11 cellular contexts compared by ENCODE assay signal in the genomic region with DNA sequence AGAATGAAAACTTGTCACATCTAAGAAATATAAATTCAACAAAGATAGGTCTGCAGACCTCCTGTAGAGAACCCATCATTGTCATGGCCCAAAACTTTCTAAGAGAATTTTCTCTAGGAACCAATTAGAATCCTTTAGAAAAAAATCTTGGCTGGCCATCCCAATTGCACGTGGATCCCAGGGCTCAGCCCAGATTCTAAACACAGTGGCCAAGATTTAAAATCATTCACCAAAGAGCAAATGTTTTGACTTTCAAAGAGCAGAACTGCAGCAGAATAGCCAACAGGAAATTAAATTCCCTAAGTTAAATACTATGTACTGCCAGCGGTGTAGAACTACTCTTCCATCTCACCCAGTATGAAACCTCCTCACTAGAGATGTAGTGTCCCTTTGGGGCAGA. TPM values are rescaled to one million over a fixed set of nuclear protein-coding genes. Genes with fewer than 3 reads are reported as not detected.
A peak's percentile ranks its signal among the peaks of the same experiment; 100 is the strongest.
DNase-seq lines count a peak whose midpoint lies in the region; ATAC-seq and TF ChIP-seq lines count a peak whose summit lies in the region.
"Had no signal": no experiment of that assay in that cellular context is flagged by ENCODE, and none has a peak within 500 bp of the region (broad histone marks: within the 10 kb centered on the region; RNA-seq: fewer than 3 reads in every experiment).

No MANE protein-coding gene starts in this region.

- no peak overlapping the region for H4K5ac ChIP-seq in H9 (ENCODE audit: insufficient read length, low read depth, low read length)
- no peak overlapping the region for H4K5ac ChIP-seq in mesendoderm (ENCODE audit: low read length)

- H3K23ac ChIP-seq in H9 (ENCODE audit: insufficient read length, low read depth, low read length) (no peak overlapping the region), mesendoderm (ENCODE audit: low read length) (no peak overlapping the region)

- H4K8ac ChIP-seq in H9 (replicated peaks; ENCODE audit: insufficient read length, low read depth, low read length) (no peak overlapping the region), mesendoderm (ENCODE audit: low read depth, low read length) (no peak overlapping the region)

- H3K36me3 Mint-ChIP-seq in CD4-positive, alpha-beta T cell (ENCODE audit: low read depth): peaks cover 11% of the 10 kb centered on the region
- peaks cover 3 to 7% (median 4%) of the 10 kb centered on the region in 3 experiments; a peak in 5 of 7 replicates for H3K36me3 Mint-ChIP-seq in H9 (ENCODE audit: insufficient read depth in 1 of 3, low read depth in 3 of 3)
- H3K36me3 Mint-ChIP-seq in activated naive CD8-positive, alpha-beta T cell treated with anti-CD3 and anti-CD28 coated beads for 36 hours: peaks cover 10% of the 10 kb centered on the region

- H2AK5ac ChIP-seq in H9 (ENCODE audit: insufficient read length, low read length) (no peak overlapping the region), mesendoderm (ENCODE audit: low read length) (no peak overlapping the region)

- DNase-seq in CD4-positive, alpha-beta T cell: no peak
- DNase-seq in H9 (no peak), mesendoderm (no peak), SK-N-DZ (ENCODE audit: low spot score) (no peak), NCI-H1930 (lab: John Stamatoyannopoulos, UW) (no peak)
- no peak for DNase-seq in activated naive CD8-positive, alpha-beta T cell treated with anti-CD3 and anti-CD28 coated beads for 36 hours
- no peak for DNase-seq in stimulated activated CD4-positive, alpha-beta T cell treated with anti-CD3 and anti-CD28 coated beads, Interleukin-12 subunit alpha, Interleukin-12 subunit beta, amount 100 ng/mL, for 4 hours
- DNase-seq: COR-L47, NCI-H510A treated with DMSO at 0.1 percent for 48 hours, small intestine had no signal

- H3T11ph ChIP-seq in H9 (ENCODE audit: low read length): no peak overlapping the region

- H3K79me1 ChIP-seq in H9 (ENCODE audit: insufficient read depth, low read depth, low read length, poor library complexity, severe bottlenecking) (no peaks in the 10 kb centered on the region), mesendoderm (ENCODE audit: low read length) (no peaks in the 10 kb centered on the region)

- no peak overlapping the region for H2BK20ac ChIP-seq in H9 (ENCODE audit: low read depth, low read length, poor library complexity, severe bottlenecking)

- H3K4me2 ChIP-seq in H9 (ENCODE audit: insufficient read depth, insufficient read length, low read length) (no peak overlapping the region), mesendoderm (ENCODE audit: low read length) (no peak overlapping the region)

- H3K27ac ChIP-seq in CD4-positive, alpha-beta T cell (ENCODE audit: low read depth, low read length): no peak overlapping the region
- H3K27ac ChIP-seq in H9 (ENCODE audit: insufficient read length, low read depth, low read length) (no peak overlapping the region), mesendoderm (ENCODE audit: low read depth, low read length) (no peak overlapping the region)

- H3K4me1 ChIP-seq in H9 (ENCODE audit: insufficient read depth, low read length): no peaks in the 10 kb centered on the region
- H3K4me1 ChIP-seq in mesendoderm (ENCODE audit: control insufficient read depth, low read depth, low read length): no peaks in the 10 kb centered on the region

- intact Hi-C loops in CD4-positive, alpha-beta T cell (cut with DNase I, micrococcal nuclease): loop anchor here in 1 of 2 experiments (5.0 kb wide), 1 partner anchor 603 kb away; a partner anchor contains a TSS

- H2BK5ac ChIP-seq in H9 (ENCODE audit: insufficient read length, low read length): no peak overlapping the region
- H2BK5ac ChIP-seq in mesendoderm (ENCODE audit: low read length): no peak overlapping the region

- H3K9ac ChIP-seq in H9 (ENCODE audit: extremely low read depth, insufficient read length, low read length): no peak overlapping the region
- no peak overlapping the region for H3K9ac ChIP-seq in mesendoderm (ENCODE audit: low read length)

- H3K27ac Mint-ChIP-seq in CD4-positive, alpha-beta T cell: peak overlapping the region; percentile 92
- no peak overlapping the region; a peak in 1 of 7 replicates for H3K27ac Mint-ChIP-seq in H9
- H3K27ac Mint-ChIP-seq in activated naive CD8-positive, alpha-beta T cell treated with anti-CD3 and anti-CD28 coated beads for 36 hours: peak overlapping the region; percentile 56

- no peak overlapping the region for H3K4me3 ChIP-seq in mesendoderm (ENCODE audit: low read length)

- H4K20me1 ChIP-seq in H9 (ENCODE audit: control insufficient read depth, insufficient read depth, insufficient read length): no peaks in the 10 kb centered on the region

- H2BK12ac ChIP-seq in H9 (ENCODE audit: insufficient read length, low read depth, low read length): no peak overlapping the region

- ATAC-seq in CD4-positive, alpha-beta T cell (ENCODE audit: poor library complexity): no peak
- ATAC-seq in GM18517 (IDR thresholded peaks at IDR 0.05; ENCODE audit: unreplicated experiment): no peak

- TF ChIP-seq CTCF in CD4-positive, alpha-beta T cell (IDR thresholded peaks at IDR 0.05): no peak
- TF ChIP-seq CTCF in H9 (conservative IDR thresholded peaks at IDR 0.05): no peak

- no peak overlapping the region for H3K18ac ChIP-seq in H9 (ENCODE audit: insufficient read length, low read depth, low read length)
- no peak overlapping the region for H3K18ac ChIP-seq in mesendoderm (ENCODE audit: low read length)

- no peaks in the 10 kb centered on the region for H3K27me3 Mint-ChIP-seq in CD4-positive, alpha-beta T cell
- no peaks in the 10 kb centered on the region for H3K27me3 Mint-ChIP-seq in H9 (ENCODE audit: low read depth)
- peaks cover 4% of the 10 kb centered on the region for H3K27me3 Mint-ChIP-seq in activated naive CD8-positive, alpha-beta T cell treated with anti-CD3 and anti-CD28 coated beads for 36 hours

- CTCF ChIA-PET in CD4-positive, alpha-beta T cell (lab: Charles Lee): no interaction called here

- no peak overlapping the region for H3K4ac ChIP-seq in H9 (ENCODE audit: low read depth, low read length)
- peak overlapping the region; percentile 55 for H3K4ac ChIP-seq in mesendoderm (ENCODE audit: low read depth, low read length)

- peaks cover 40% of the 10 kb centered on the region for H3K4me1 Mint-ChIP-seq in CD4-positive, alpha-beta T cell (ENCODE audit: low read depth)
- peaks cover 16 to 24% of the 10 kb centered on the region in 2 experiments for H3K4me1 Mint-ChIP-seq in H9
- peaks cover 15% of the 10 kb centered on the region for H3K4me1 Mint-ChIP-seq in activated naive CD8-positive, alpha-beta T cell treated with anti-CD3 and anti-CD28 coated beads for 36 hours

- no peak overlapping the region for H4K91ac ChIP-seq in H9 (ENCODE audit: insufficient read length, low read depth, low read length)

- POLR2A ChIA-PET in CD4-positive, alpha-beta T cell (lab: Charles Lee): no interaction called here

- no peaks in the 10 kb centered on the region for H3K9me3 ChIP-seq in CD4-positive, alpha-beta T cell (ENCODE audit: control insufficient read depth, low read length)
- H3K9me3 ChIP-seq in H9 (ENCODE audit: control insufficient read depth, low read depth, low read length): no peaks in the 10 kb centered on the region

- no peaks in the 10 kb centered on the region for H3K27me3 ChIP-seq in CD4-positive, alpha-beta T cell (ENCODE audit: control insufficient read depth, insufficient read depth, low read length)
- H3K27me3 ChIP-seq in H9 (ENCODE audit: insufficient read depth, low read length) (no peaks in the 10 kb centered on the region), mesendoderm (ENCODE audit: insufficient read depth, low read length, poor library complexity) (no peaks in the 10 kb centered on the region)

- peak overlapping the region; percentile 89 for H3K4me3 Mint-ChIP-seq in CD4-positive, alpha-beta T cell
- H3K4me3 Mint-ChIP-seq in H9: peak overlapping the region; percentile 84 to 90; a peak in 4 of 5 replicates
- peak overlapping the region; percentile 94 for H3K4me3 Mint-ChIP-seq in activated naive CD8-positive, alpha-beta T cell treated with anti-CD3 and anti-CD28 coated beads for 36 hours

- H2BK120ac ChIP-seq in H9 (ENCODE audit: low read depth, low read length, poor library complexity, severe bottlenecking) (no peak overlapping the region), mesendoderm (ENCODE audit: low read depth, low read length) (no peak overlapping the region)

- no peaks in the 10 kb centered on the region for H3K36me3 ChIP-seq in mesendoderm (ENCODE audit: control insufficient read depth, insufficient read depth, low read length)

- no peak overlapping the region for H2AFZ ChIP-seq in H9 (ENCODE audit: low read length)

- no peak overlapping the region for H2BK15ac ChIP-seq in H9 (ENCODE audit: low read depth, low read length)
- no peak overlapping the region for H2BK15ac ChIP-seq in mesendoderm (replicated peaks; ENCODE audit: low read depth)

- H3K79me2 ChIP-seq in H9 (ENCODE audit: insufficient read depth, low read length): peaks cover 16% of the 10 kb centered on the region; the same call in 1 of the 2 replicates
- peaks cover 22% of the 10 kb centered on the region for H3K79me2 ChIP-seq in mesendoderm (ENCODE audit: control insufficient read depth, insufficient read depth, low read length)

- H3K56ac ChIP-seq in H9 (ENCODE audit: insufficient read length, low read depth, low read length): no peak overlapping the region
- H3K56ac ChIP-seq in mesendoderm (ENCODE audit: low read length): no peak overlapping the region

- no CpG with 5 or more reads among the region's 2 CpGs for WGBS in H9 (ENCODE audit: extremely low coverage, insufficient read length, low lambda C conversion rate)
- WGBS in mesendoderm (ENCODE audit: extremely low coverage, insufficient coverage, low lambda C conversion rate): no CpG with 5 or more reads among the region's 2 CpGs

- no peaks in the 10 kb centered on the region for H3K9me3 Mint-ChIP-seq in CD4-positive, alpha-beta T cell
- peaks cover 0 to 2% of the 10 kb centered on the region in 2 experiments; a peak in 1 of 5 replicates for H3K9me3 Mint-ChIP-seq in H9
- no peaks in the 10 kb centered on the region for H3K9me3 Mint-ChIP-seq in activated naive CD8-positive, alpha-beta T cell treated with anti-CD3 and anti-CD28 coated beads for 36 hours

- no peak overlapping the region for H3K14ac ChIP-seq in H9 (ENCODE audit: insufficient read depth, low read length)

- H3K23me2 ChIP-seq in H9 (ENCODE audit: insufficient read length, low read depth, low read length, poor library complexity, severe bottlenecking): peaks cover 15% of the 10 kb centered on the region

RNA-seq across cellular contexts. Expression of a gene that starts 21.3 kb away (rescaled TPM):
- total RNA-seq in CD4-positive, alpha-beta T cell: 10 to 100 TPM; 62.2 to 73.3 TPM
- 326 and 342 TPM in 2 replicates for total RNA-seq in H9 (2021)
- 100 to 1,000 TPM; 270 to 277 TPM for total RNA-seq in activated naive CD8-positive, alpha-beta T cell treated with anti-CD3 and anti-CD28 coated beads for 36 hours
- 222 TPM for polyA plus RNA-seq in mesendoderm (2013, experiment 1 of 2)
- polyA plus RNA-seq in mesendoderm (2013, experiment 2 of 2): 222 TPM
- 155 and 175 TPM in 2 replicates for polyA plus RNA-seq in SK-N-DZ (2014; cell fraction: cytosol; rRNA removed)
- 132 and 164 TPM in 2 replicates for polyA plus RNA-seq in SK-N-DZ (2014; cell fraction: nucleus; rRNA removed)

Comparison
In these comparisons a context has a peak if more than half of its experiments do, and no peak if none do; other contexts are left out.
1. H3K27ac Mint-ChIP-seq: peak in CD4-positive, alpha-beta T cell (single experiment) and activated naive CD8-positive, alpha-beta T cell treated with anti-CD3 and anti-CD28 coated beads for 36 hours (single experiment); none in H9 (0 of 3).
2. Peak in every context shown above with its lines, with median percentiles within 50 percentile points of each other: H3K4me3 Mint-ChIP-seq.